15 cellular contexts compared by ENCODE assay signal in the genomic region with DNA sequence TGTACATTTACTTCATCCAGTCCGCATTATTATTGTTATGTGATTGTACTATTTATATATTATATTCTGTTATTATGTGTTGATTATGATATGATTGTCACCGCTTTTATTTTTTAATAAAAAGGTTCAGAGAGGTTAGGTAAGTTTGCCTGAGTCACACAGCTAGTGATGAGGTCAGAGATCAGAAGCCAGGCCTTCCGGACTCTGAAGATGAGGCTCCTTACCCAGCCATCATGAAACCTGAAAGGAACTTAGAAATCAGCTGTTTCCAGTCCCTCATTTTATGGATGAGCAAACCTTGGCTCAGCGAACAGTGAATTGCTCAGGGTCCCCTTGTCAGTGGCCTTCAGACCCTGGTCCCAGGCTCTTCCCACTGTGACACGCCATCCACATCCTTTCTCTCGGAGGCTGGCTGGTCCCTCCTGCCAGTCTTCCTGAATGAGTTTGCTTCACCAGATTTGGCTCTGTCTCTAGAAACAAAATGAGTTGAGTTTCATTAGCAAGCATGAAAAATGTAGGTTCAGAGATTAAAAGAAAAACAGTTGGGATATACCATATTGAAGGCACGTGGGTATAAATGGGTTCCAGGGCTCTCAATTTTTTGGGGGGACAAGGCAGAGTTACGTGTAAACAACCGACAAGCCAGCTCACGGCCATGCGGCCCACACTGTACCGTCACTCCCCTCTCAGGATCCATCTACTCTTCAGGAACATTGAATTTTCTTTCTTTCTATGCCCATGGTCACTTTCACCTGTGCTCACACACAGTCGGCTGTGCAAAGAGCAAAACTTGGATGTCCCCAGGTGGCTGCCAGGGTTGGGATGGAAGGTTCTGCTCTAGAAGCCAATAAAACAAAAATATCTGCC.
"Had no signal": no experiment of that assay in that cellular context is flagged by ENCODE, and none has a peak within 500 bp of the region (broad histone marks: within the 10 kb centered on the region; RNA-seq: fewer than 3 reads in every experiment).

No MANE protein-coding gene starts in this region.

- ATAC-seq: stimulated activated naive B cell treated with anti-CD40 and anti-IgM and Interleukin-4, amounts not matched to agents 10 μg/mL and 1 μg/mL and 100 μg/mL, for 72 hours had no signal

- DNase-seq: activated CD4-positive, alpha-beta T cell treated with anti-CD3 and anti-CD28 coated beads for 1 hour; activated CD4-positive, alpha-beta T cell treated with anti-CD3 and anti-CD28 coated beads, Interleukin-2, amount 50 U/mL, for 4 hours; activated gamma-delta T cell treated with Interleukin-2 at 50 U/mL for 16 hours; activated naive CD8-positive, alpha-beta T cell treated with anti-CD3 and anti-CD28 coated beads for 36 hours; activated T-cell treated with anti-CD3 and anti-CD28 coated beads for 4 hours; amniotic stem cell; dorsolateral prefrontal cortex; sigmoid colon; stimulated activated CD4-positive, alpha-beta T cell treated with anti-CD3 and anti-CD28 coated beads, Interleukin-4, amount 100 ng/mL, for 4 hours; stimulated activated naive B cell treated with anti-CD40 and anti-IgM and Interleukin-4, amounts not matched to agents 10 μg/mL and 1 μg/mL and 100 μg/mL, for 72 hours had no signal

- H3K27me3 ChIP-seq: dorsolateral prefrontal cortex, sigmoid colon had no signal

- H3K27ac ChIP-seq: epithelial cell of prostate, sigmoid colon had no signal

- H3K4me3 ChIP-seq: lung, sigmoid colon had no signal

- H3K36me3 ChIP-seq: sigmoid colon had no signal

- H3K4me1 ChIP-seq: sigmoid colon had no signal

- H3K9me3 ChIP-seq: sigmoid colon had no signal

- H3K4me3 Mint-ChIP-seq: activated naive CD8-positive, alpha-beta T cell treated with anti-CD3 and anti-CD28 coated beads for 36 hours; activated T-helper 1 cell treated with anti-CD3 and anti-CD28 coated beads, Interleukin-12 subunit alpha, Interleukin-12 subunit beta, Interleukin-2, Interleukin-4 antibody, amounts not matched to agents 30 ng/mL and 10 ng/mL and 1 ng/mL, durations not matched to agents 14 hours and 24 hours and 36 hours; neural crest cell; stimulated activated naive B cell treated with anti-CD40 and anti-IgM and Interleukin-4, amounts not matched to agents 10 μg/mL and 1 μg/mL and 100 μg/mL, for 72 hours; T-helper 1 cell treated with Interleukin-12 subunit alpha and Interleukin-12 subunit beta and Interleukin-4 antibody, amounts not matched to agents 30 μg/mL and 1 μg/mL, for 36 hours had no signal

- H3K4me1 Mint-ChIP-seq: neural crest cell had no signal

- H3K9me3 Mint-ChIP-seq: activated naive CD8-positive, alpha-beta T cell treated with anti-CD3 and anti-CD28 coated beads for 36 hours had no signal

- H3K27ac Mint-ChIP-seq: activated naive CD8-positive, alpha-beta T cell treated with anti-CD3 and anti-CD28 coated beads for 36 hours; activated T-helper 1 cell treated with anti-CD3 and anti-CD28 coated beads, Interleukin-12 subunit alpha, Interleukin-12 subunit beta, Interleukin-2, Interleukin-4 antibody, amounts not matched to agents 30 ng/mL and 10 ng/mL and 1 ng/mL, durations not matched to agents 14 hours and 24 hours and 36 hours; stimulated activated naive B cell treated with anti-CD40 and anti-IgM and Interleukin-4, amounts not matched to agents 10 μg/mL and 1 μg/mL and 100 μg/mL, for 72 hours had no signal
